ENCODE assay signal across 9 cellular contexts in genomic region chr21:33949516-33950424, GRCh38. TPM values are rescaled to one million over a fixed set of nuclear protein-coding genes. Genes with fewer than 3 reads are reported as not detected.
DNase-seq lines count a peak whose midpoint lies in the region; ATAC-seq and FAIRE-seq lines count a peak whose summit lies in the region.
"Had no signal": no experiment of that assay in that cellular context is flagged by ENCODE, and none has a peak within 500 bp of the region (broad histone marks: within the 10 kb centered on the region; RNA-seq: fewer than 3 reads in every experiment).

No MANE protein-coding gene starts in this region.

- peak; percentile 42 for FAIRE-seq in GM19239 (lab: Jason Lieb, UNC)

- peak overlapping the region; percentile 98 for H3K27ac ChIP-seq in effector memory CD4-positive, alpha-beta T cell (ENCODE audit: insufficient read depth, low read length, poor library complexity, severe bottlenecking)
- H3K27ac ChIP-seq: SK-N-MC had no signal

- peaks cover 46% of the 10 kb centered on the region for H3K4me1 ChIP-seq in effector memory CD4-positive, alpha-beta T cell (ENCODE audit: control insufficient read depth, insufficient read depth, low read length, poor library complexity, severe bottlenecking)

- H3K9me3 ChIP-seq in effector memory CD4-positive, alpha-beta T cell (ENCODE audit: control insufficient read depth, low read length), result no peaks in the 10 kb centered on the region

- no peaks in the 10 kb centered on the region for H3K27me3 ChIP-seq in effector memory CD4-positive, alpha-beta T cell (replicated peaks; ENCODE audit: control insufficient read depth, insufficient read depth, low read length, poor library complexity, severe bottlenecking)

- no peak for DNase-seq in GM19239 (ENCODE audit: insufficient read length, low spot score)
- peak; percentile 47 to 62 (median 49) for DNase-seq in effector memory CD4-positive, alpha-beta T cell
- DNase-seq in stimulated activated CD8-positive, alpha-beta memory T cell treated with anti-CD3 and anti-CD28 coated beads, Interleukin-4, amount 100 ng/mL, for 24 hours (ENCODE audit: low read depth), result peak; percentile 24
- no peak for DNase-seq in G401 (ENCODE audit: low spot score)
- no peak for DNase-seq in SKM-1 (lab: John Stamatoyannopoulos, UW; ENCODE audit: unreplicated experiment)
- no peak for DNase-seq in inferior parietal cortex (ENCODE audit: extremely low spot score)

- no peaks in the 10 kb centered on the region for H3K36me3 ChIP-seq in effector memory CD4-positive, alpha-beta T cell (ENCODE audit: control insufficient read depth, insufficient read depth, low read length)

- peak overlapping the region; percentile 23 for H3K4me3 ChIP-seq in effector memory CD4-positive, alpha-beta T cell (ENCODE audit: insufficient read depth, low read depth, low read length, poor library complexity, severe bottlenecking)
- H3K4me3 ChIP-seq: SK-N-MC had no signal

- peak; percentile 41 to 44 for ATAC-seq in activated CD4-positive, CD25-positive, alpha-beta regulatory T cell treated with anti-CD3 and anti-CD28 coated beads, Interleukin-2, amount 50 U/mL, for 24 hours
- ATAC-seq in HG03354 (IDR thresholded peaks at IDR 0.05; ENCODE audit: poor library complexity, severe bottlenecking, unreplicated experiment), result no peak

- in situ Hi-C loops in G401 (cut with HindIII; ENCODE audit: low sequenced_read_pairs), result no loop called here

RNA-seq across cellular contexts. Expression of gene ATP5PO, which starts 34.2 kb away (rescaled TPM):
- total RNA-seq in G401 (2014; rRNA removed; shearing (Covaris generic)), result 251 and 334 TPM in 2 replicates

Comparison
In these comparisons a context has a peak if more than half of its experiments do, and no peak if none do; other contexts are left out.
1. DNase-seq: peak in effector memory CD4-positive, alpha-beta T cell (3 of 3) and stimulated activated CD8-positive, alpha-beta memory T cell treated with anti-CD3 and anti-CD28 coated beads, Interleukin-4, amount 100 ng/mL, for 24 hours (single experiment); none in GM19239 (single experiment), G401 (single experiment), SKM-1 (single experiment) and inferior parietal cortex (single experiment).